Comparison of ENCODE assay signal across 2 cellular contexts in the genomic region with DNA sequence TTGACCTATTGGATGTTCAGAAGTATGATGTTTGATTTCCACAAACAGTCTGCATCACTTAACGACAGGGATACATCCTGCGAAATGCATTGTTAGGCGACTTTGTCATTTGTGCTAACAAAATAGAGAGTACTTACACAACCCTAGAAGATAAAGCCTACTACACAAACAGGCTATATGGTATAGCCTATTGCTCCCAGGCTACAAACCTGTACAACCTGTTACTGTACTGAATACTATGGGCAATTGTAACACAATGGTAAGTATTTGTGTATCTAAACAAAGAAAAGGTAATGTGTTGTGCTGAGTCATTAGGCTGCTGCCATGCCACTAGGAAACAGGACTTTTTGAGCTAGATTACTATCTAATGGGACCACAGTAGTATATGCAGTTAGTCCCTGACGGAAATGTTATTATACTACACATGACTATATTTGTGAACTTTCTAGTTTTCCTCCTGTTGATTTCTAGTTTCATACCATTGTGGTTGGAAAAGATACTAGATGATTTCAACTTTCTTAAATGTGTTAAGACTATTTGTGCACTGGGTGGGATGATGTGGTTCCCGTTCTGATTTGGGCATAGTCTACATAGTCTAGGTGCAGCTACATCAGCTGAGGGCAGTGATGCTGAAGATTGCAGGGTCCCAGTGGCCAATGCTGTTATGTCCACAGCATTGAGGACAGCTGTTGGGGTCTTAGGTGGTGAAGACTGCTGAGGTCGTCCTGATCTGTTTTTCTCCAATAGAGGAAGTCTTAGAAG.
TF ChIP-seq lines count a peak whose summit lies in the region.

No MANE protein-coding gene starts in this region.

TF ChIP-seq in GM23338, 12 proteins besides CTCF, POLR2A, EP300 and RAD21:
- TF ChIP-seq STAT1 (IDR thresholded peaks at IDR 0.05; ENCODE audit: unreplicated experiment) (no peak), ZNF114 (CRISPR knock-in tag; IDR thresholded peaks at IDR 0.05) (no peak), EZH2 (IDR thresholded peaks at IDR 0.05; ENCODE audit: low read depth, unreplicated experiment) (no peak), CREB1 (CRISPR knock-in tag; IDR thresholded peaks at IDR 0.05; ENCODE audit: low read depth) (no peak)
- TF ChIP-seq, protein P1, sequence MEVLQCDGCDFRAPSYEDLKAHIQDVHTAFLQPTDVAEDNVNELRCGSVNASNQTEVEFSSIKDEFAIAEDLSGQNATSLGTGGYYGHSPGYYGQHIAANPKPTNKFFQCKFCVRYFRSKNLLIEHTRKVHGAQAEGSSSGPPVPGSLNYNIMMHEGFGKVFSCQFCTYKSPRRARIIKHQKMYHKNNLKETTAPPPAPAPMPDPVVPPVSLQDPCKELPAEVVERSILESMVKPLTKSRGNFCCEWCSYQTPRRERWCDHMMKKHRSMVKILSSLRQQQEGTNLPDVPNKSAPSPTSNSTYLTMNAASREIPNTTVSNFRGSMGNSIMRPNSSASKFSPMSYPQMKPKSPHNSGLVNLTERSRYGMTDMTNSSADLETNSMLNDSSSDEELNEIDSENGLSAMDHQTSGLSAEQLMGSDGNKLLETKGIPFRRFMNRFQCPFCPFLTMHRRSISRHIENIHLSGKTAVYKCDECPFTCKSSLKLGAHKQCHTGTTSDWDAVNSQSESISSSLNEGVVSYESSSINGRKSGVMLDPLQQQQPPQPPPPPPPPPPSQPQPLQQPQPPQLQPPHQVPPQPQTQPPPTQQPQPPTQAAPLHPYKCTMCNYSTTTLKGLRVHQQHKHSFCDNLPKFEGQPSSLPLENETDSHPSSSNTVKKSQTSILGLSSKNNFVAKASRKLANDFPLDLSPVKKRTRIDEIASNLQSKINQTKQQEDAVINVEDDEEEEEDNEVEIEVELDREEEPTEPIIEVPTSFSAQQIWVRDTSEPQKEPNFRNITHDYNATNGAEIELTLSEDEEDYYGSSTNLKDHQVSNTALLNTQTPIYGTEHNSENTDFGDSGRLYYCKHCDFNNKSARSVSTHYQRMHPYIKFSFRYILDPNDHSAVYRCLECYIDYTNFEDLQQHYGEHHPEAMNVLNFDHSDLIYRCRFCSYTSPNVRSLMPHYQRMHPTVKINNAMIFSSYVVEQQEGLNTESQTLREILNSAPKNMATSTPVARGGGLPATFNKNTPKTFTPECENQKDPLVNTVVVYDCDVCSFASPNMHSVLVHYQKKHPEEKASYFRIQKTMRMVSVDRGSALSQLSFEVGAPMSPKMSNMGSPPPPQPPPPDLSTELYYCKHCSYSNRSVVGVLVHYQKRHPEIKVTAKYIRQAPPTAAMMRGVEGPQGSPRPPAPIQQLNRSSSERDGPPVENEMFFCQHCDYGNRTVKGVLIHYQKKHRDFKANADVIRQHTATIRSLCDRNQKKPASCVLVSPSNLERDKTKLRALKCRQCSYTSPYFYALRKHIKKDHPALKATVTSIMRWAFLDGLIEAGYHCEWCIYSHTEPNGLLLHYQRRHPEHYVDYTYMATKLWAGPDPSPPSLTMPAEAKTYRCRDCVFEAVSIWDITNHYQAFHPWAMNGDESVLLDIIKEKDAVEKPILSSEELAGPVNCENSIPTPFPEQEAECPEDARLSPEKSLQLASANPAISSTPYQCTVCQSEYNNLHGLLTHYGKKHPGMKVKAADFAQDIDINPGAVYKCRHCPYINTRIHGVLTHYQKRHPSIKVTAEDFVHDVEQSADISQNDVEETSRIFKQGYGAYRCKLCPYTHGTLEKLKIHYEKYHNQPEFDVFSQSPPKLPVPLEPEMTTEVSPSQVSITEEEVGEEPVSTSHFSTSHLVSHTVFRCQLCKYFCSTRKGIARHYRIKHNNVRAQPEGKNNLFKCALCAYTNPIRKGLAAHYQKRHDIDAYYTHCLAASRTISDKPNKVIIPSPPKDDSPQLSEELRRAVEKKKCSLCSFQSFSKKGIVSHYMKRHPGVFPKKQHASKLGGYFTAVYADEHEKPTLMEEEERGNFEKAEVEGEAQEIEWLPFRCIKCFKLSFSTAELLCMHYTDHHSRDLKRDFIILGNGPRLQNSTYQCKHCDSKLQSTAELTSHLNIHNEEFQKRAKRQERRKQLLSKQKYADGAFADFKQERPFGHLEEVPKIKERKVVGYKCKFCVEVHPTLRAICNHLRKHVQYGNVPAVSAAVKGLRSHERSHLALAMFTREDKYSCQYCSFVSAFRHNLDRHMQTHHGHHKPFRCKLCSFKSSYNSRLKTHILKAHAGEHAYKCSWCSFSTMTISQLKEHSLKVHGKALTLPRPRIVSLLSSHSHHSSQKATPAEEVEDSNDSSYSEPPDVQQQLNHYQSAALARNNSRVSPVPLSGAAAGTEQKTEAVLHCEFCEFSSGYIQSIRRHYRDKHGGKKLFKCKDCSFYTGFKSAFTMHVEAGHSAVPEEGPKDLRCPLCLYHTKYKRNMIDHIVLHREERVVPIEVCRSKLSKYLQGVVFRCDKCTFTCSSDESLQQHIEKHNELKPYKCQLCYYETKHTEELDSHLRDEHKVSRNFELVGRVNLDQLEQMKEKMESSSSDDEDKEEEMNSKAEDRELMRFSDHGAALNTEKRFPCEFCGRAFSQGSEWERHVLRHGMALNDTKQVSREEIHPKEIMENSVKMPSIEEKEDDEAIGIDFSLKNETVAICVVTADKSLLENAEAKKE (CRISPR knock-in tag; IDR thresholded peaks at IDR 0.05): no peak

TF ChIP-seq in GM12878, 131 proteins besides CTCF, POLR2A, EP300 and RAD21:
- TF ChIP-seq, protein P2, sequence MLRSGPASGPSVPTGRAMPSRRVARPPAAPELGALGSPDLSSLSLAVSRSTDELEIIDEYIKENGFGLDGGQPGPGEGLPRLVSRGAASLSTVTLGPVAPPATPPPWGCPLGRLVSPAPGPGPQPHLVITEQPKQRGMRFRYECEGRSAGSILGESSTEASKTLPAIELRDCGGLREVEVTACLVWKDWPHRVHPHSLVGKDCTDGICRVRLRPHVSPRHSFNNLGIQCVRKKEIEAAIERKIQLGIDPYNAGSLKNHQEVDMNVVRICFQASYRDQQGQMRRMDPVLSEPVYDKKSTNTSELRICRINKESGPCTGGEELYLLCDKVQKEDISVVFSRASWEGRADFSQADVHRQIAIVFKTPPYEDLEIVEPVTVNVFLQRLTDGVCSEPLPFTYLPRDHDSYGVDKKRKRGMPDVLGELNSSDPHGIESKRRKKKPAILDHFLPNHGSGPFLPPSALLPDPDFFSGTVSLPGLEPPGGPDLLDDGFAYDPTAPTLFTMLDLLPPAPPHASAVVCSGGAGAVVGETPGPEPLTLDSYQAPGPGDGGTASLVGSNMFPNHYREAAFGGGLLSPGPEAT (IDR thresholded peaks at IDR 0.05; ENCODE audit: low read depth): no peak
- TF ChIP-seq, protein P3, sequence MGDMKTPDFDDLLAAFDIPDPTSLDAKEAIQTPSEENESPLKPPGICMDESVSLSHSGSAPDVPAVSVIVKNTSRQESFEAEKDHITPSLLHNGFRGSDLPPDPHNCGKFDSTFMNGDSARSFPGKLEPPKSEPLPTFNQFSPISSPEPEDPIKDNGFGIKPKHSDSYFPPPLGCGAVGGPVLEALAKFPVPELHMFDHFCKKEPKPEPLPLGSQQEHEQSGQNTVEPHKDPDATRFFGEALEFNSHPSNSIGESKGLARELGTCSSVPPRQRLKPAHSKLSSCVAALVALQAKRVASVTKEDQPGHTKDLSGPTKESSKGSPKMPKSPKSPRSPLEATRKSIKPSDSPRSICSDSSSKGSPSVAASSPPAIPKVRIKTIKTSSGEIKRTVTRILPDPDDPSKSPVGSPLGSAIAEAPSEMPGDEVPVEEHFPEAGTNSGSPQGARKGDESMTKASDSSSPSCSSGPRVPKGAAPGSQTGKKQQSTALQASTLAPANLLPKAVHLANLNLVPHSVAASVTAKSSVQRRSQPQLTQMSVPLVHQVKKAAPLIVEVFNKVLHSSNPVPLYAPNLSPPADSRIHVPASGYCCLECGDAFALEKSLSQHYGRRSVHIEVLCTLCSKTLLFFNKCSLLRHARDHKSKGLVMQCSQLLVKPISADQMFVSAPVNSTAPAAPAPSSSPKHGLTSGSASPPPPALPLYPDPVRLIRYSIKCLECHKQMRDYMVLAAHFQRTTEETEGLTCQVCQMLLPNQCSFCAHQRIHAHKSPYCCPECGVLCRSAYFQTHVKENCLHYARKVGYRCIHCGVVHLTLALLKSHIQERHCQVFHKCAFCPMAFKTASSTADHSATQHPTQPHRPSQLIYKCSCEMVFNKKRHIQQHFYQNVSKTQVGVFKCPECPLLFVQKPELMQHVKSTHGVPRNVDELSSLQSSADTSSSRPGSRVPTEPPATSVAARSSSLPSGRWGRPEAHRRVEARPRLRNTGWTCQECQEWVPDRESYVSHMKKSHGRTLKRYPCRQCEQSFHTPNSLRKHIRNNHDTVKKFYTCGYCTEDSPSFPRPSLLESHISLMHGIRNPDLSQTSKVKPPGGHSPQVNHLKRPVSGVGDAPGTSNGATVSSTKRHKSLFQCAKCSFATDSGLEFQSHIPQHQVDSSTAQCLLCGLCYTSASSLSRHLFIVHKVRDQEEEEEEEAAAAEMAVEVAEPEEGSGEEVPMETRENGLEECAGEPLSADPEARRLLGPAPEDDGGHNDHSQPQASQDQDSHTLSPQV (IDR thresholded peaks at IDR 0.05): no peak
- TF ChIP-seq MYB (IDR thresholded peaks at IDR 0.05; ENCODE audit: borderline replicate concordance, low read depth, low read length) (no peak), SRF (IDR thresholded peaks at IDR 0.05; ENCODE audit: low read depth in 2 of 2, low read length in 2 of 2) (no peak)
